Comparison of ENCODE assay signal across 20 cellular contexts in genomic region chr4:112257098-112257497, GRCh38. TPM values are rescaled to one million over a fixed set of nuclear protein-coding genes. Genes with fewer than 3 reads are reported as not detected.
DNase-seq lines count a peak whose midpoint lies in the region; ATAC-seq and TF ChIP-seq lines count a peak whose summit lies in the region.
"Had no signal": no experiment of that assay in that cellular context is flagged by ENCODE, and none has a peak within 500 bp of the region (broad histone marks: within the 10 kb centered on the region; RNA-seq: fewer than 3 reads in every experiment).

No MANE protein-coding gene starts in this region.

- no peak for TF ChIP-seq POLR2A in IMR-90 (IDR thresholded peaks at IDR 0.05; ENCODE audit: low read depth, low read length)

- H3K4me3 Mint-ChIP-seq in type B pancreatic cell (no peak overlapping the region), chondrocyte (ENCODE audit: unreplicated experiment) (no peak overlapping the region)
- H3K4me3 Mint-ChIP-seq: B cell; CD8-positive, alpha-beta T cell; HFFc6; IgD-negative memory B cell had no signal

- H3K79me1 ChIP-seq in IMR-90 (ENCODE audit: low read depth in 1 of 2, low read length in 2 of 2): no peaks in the 10 kb centered on the region; a peak in 1 of 4 replicates

- ATAC-seq in IMR-90 (ENCODE audit: low read depth) (peak; percentile 88), left lobe of liver (peak; percentile 26)
- ATAC-seq: CD8-positive, alpha-beta T cell; HCT116 had no signal

- no peaks in the 10 kb centered on the region for H3K27me3 ChIP-seq in IMR-90 (ENCODE audit: control insufficient read depth, insufficient read depth, low read length)
- H3K27me3 ChIP-seq: BLaER1 treated with 17β-estradiol and CSF1 and Interleukin-3, amounts not matched to agents 10 nM and 100 nM had no signal

- peaks cover 7% of the 10 kb centered on the region; the same call in 1 of the 2 replicates for H3K36me3 ChIP-seq in IMR-90 (ENCODE audit: control insufficient read depth, insufficient read depth, low read length)

- H3K14ac ChIP-seq in IMR-90 (replicated peaks; ENCODE audit: low read depth, low read length): no peak overlapping the region

- H3K23ac ChIP-seq in IMR-90 (ENCODE audit: low read depth, low read length): no peak overlapping the region

- H3K4me1 Mint-ChIP-seq in type B pancreatic cell (ENCODE audit: unreplicated experiment): no peaks in the 10 kb centered on the region
- peaks cover 5% of the 10 kb centered on the region for H3K4me1 Mint-ChIP-seq in chondrocyte (ENCODE audit: low read depth)

- dilution Hi-C loops in IMR-90 (cut with HindIII; ENCODE audit: low sequenced_read_pairs, unreplicated experiment): no loop called here

- H2BK5ac ChIP-seq in IMR-90 (ENCODE audit: low read depth, low read length, poor library complexity, severe bottlenecking): no peak overlapping the region

- no CpG with 5 or more reads among the region's 2 CpGs for WGBS in IMR-90 (ENCODE audit: extremely low coverage in 2 of 2, insufficient read length in 1 of 2), 2 experiments

- H3K27ac Mint-ChIP-seq in type B pancreatic cell (peak overlapping the region; percentile 35), chondrocyte (ENCODE audit: unreplicated experiment) (no peak overlapping the region)
- H3K27ac Mint-ChIP-seq: B cell; CD8-positive, alpha-beta T cell; HFFc6; IgD-negative memory B cell had no signal

- no peak overlapping the region for H4K5ac ChIP-seq in IMR-90 (ENCODE audit: low read depth, low read length)

- no peak overlapping the region for H2AFZ ChIP-seq in IMR-90 (replicated peaks; ENCODE audit: low read length, poor library complexity)

- no peak overlapping the region for H3K9ac ChIP-seq in IMR-90 (ENCODE audit: low read depth, low read length)
- H3K9ac ChIP-seq: BLaER1 treated with 17β-estradiol and CSF1 and Interleukin-3, amounts not matched to agents 10 nM and 100 nM had no signal

- H3K9me3 Mint-ChIP-seq in type B pancreatic cell (no peaks in the 10 kb centered on the region), chondrocyte (ENCODE audit: low read depth) (no peaks in the 10 kb centered on the region)
- H3K9me3 Mint-ChIP-seq: CD8-positive, alpha-beta T cell; HFFc6; IgD-negative memory B cell had no signal

- no peak overlapping the region for H2BK120ac ChIP-seq in IMR-90 (ENCODE audit: low read depth, low read length)

- H3K36me3 Mint-ChIP-seq in type B pancreatic cell (peaks cover 5% of the 10 kb centered on the region), chondrocyte (ENCODE audit: low read depth) (no peaks in the 10 kb centered on the region)
- H3K36me3 Mint-ChIP-seq: IgD-negative memory B cell had no signal

- H3K4ac ChIP-seq in IMR-90 (ENCODE audit: low read depth, low read length): no peak overlapping the region

- CTCF ChIA-PET in IMR-90 (lab: Yijun Ruan, JAX): interaction anchor here (1.4 kb wide), 1 partner anchor 10 kb away, joined by 5 read pairs; no protein-coding TSS in a partner anchor

- in situ Hi-C loops in IMR-90 (cut with MboI; ENCODE audit: low sequenced_read_pairs) (no loop called here), GM13977 (cut with MboI; ENCODE audit: low pct_unique_long_range_greater_than_20kb, low sequenced_read_pairs, unreplicated experiment) (no loop called here)

- H2AK9ac ChIP-seq in IMR-90 (replicated peaks; ENCODE audit: low read depth, low read length, poor library complexity): no peak overlapping the region

- H2BK20ac ChIP-seq in IMR-90 (ENCODE audit: low read depth, low read length): no peak overlapping the region

- no peaks in the 10 kb centered on the region for H3K9me1 ChIP-seq in IMR-90 (ENCODE audit: insufficient read depth, low read length)

- no peaks in the 10 kb centered on the region for H3K9me3 ChIP-seq in IMR-90 (ENCODE audit: control insufficient read depth, insufficient read depth, low read length)
- H3K9me3 ChIP-seq: BLaER1 treated with 17β-estradiol and CSF1 and Interleukin-3, amounts not matched to agents 10 nM and 100 nM had no signal

- DNase-seq in IMR-90 (no peak), NCI-H526 treated with DMSO at 0.1 percent for 48 hours (lab: John Stamatoyannopoulos, UW) (peak; percentile 23), left lobe of liver (ENCODE audit: low spot score) (no peak), type B pancreatic cell (ENCODE audit: extremely low spot score, unreplicated experiment) (no peak), GM13977 (ENCODE audit: low spot score) (no peak), chondrocyte (ENCODE audit: low spot score) (no peak), AG08395 (ENCODE audit: low spot score) (no peak)
- DNase-seq: 8988T; Calu3; CD8-positive, alpha-beta T cell; DMS79 treated with DMSO at 0.1 percent for 48 hours; GF-D8; GOT3; H7; HFFc6 had no signal

- no peaks in the 10 kb centered on the region for H4K20me1 ChIP-seq in IMR-90 (ENCODE audit: insufficient read depth, low read length)

- no peak overlapping the region for H4K8ac ChIP-seq in IMR-90 (ENCODE audit: low read depth in 2 of 2, low read length in 2 of 2)

- no peak for TF ChIP-seq RAD21 in IMR-90 (IDR thresholded peaks at IDR 0.05; ENCODE audit: low read length)

- H3K27ac ChIP-seq in IMR-90 (ENCODE audit: insufficient read depth, low read length): no peak overlapping the region
- H3K27ac ChIP-seq: BLaER1 treated with 17β-estradiol and CSF1 and Interleukin-3, amounts not matched to agents 10 nM and 100 nM; HL-60 had no signal

- no peak overlapping the region for H4K91ac ChIP-seq in IMR-90 (ENCODE audit: insufficient read depth, low read depth, low read length)

- intact Hi-C loops in IMR-90 (cut with micrococcal nuclease): no loop called here

- no peak overlapping the region for H3K4me2 ChIP-seq in IMR-90 (ENCODE audit: low read depth, low read length)
- H3K4me2 ChIP-seq: BLaER1 treated with 17β-estradiol and CSF1 and Interleukin-3, amounts not matched to agents 10 nM and 100 nM had no signal

- POLR2A ChIA-PET in IMR-90 (lab: Charles Lee; ENCODE audit: unreplicated experiment): no interaction called here

- TF ChIP-seq CTCF in IMR-90 (conservative IDR thresholded peaks at IDR 0.05; ENCODE audit: low read depth, low read length): no peak
- TF ChIP-seq CTCF in type B pancreatic cell (conservative IDR thresholded peaks at IDR 0.05): no peak
- TF ChIP-seq CTCF in GM13977 (IDR thresholded peaks at IDR 0.05; ENCODE audit: extremely low read depth, insufficient read depth, missing control alignments): no peak
- TF ChIP-seq CTCF in chondrocyte (IDR thresholded peaks at IDR 0.05): no peak

- no peaks in the 10 kb centered on the region for H3K27me3 Mint-ChIP-seq in type B pancreatic cell
- no peaks in the 10 kb centered on the region for H3K27me3 Mint-ChIP-seq in chondrocyte (ENCODE audit: low read depth)
- H3K27me3 Mint-ChIP-seq: B cell, IgD-negative memory B cell had no signal

- no peaks in the 10 kb centered on the region; the same call in 1 of the 2 replicates for H3K4me1 ChIP-seq in IMR-90 (ENCODE audit: control insufficient read depth, insufficient read depth, low read length)

- BruUV-seq in IMR-90 (replicated peaks; lab: Mats Ljungman, UMichigan): no TSS peak

- no peak overlapping the region for H3K56ac ChIP-seq in IMR-90 (ENCODE audit: extremely low read depth, insufficient read depth, low read length)

- H3K4me3 ChIP-seq in IMR-90 (ENCODE audit: insufficient read depth, low read depth, low read length): no peak overlapping the region
- H3K4me3 ChIP-seq: BLaER1 treated with 17β-estradiol and CSF1 and Interleukin-3, amounts not matched to agents 10 nM and 100 nM had no signal

- no peak overlapping the region for H2BK15ac ChIP-seq in IMR-90 (ENCODE audit: low read depth, low read length)

- no peak overlapping the region for H3K18ac ChIP-seq in IMR-90 (ENCODE audit: low read depth, low read length)

- no peak overlapping the region for H2AK5ac ChIP-seq in IMR-90 (ENCODE audit: low read depth, low read length)

TF ChIP-seq in IMR-90, 13 proteins besides CTCF, POLR2A, EP300 and RAD21 (continues in another document):
- TF ChIP-seq MAFK (IDR thresholded peaks at IDR 0.05; ENCODE audit: low read depth, low read length) (no peak), USF2 (IDR thresholded peaks at IDR 0.05; ENCODE audit: low read depth, low read length) (no peak), MAZ (IDR thresholded peaks at IDR 0.05; ENCODE audit: borderline replicate concordance, low read depth, low read length) (no peak)

RNA-seq across cellular contexts. Expression of gene AP1AR, which starts 25.5 kb away (rescaled TPM):
- total RNA-seq in IMR-90 (2012; rRNA removed): 4.7 and 8.3 TPM in 2 replicates
- polyA plus RNA-seq in IMR-90 (2012; rRNA removed): 3.3 and 4.0 TPM in 2 replicates
- 3.6 and 3.8 TPM in 2 replicates for polyA plus RNA-seq in IMR-90 (2012; cell fraction: cytosol; rRNA removed)
- polyA plus RNA-seq in IMR-90 (2012; cell fraction: nucleus; rRNA removed; ENCODE audit: low replicate concordance): 3.3 and 5.4 TPM in 2 replicates
- 13.4 TPM for total RNA-seq in left lobe of liver
- total RNA-seq in type B pancreatic cell (ENCODE audit: low replicate concordance): 14.5 and 18.9 TPM in 2 replicates
- total RNA-seq in chondrocyte: 12.6 to 15.0 TPM (median 14.5 TPM) in 3 replicates

RNA-seq across cellular contexts. Expression of gene TIFA, which starts 28.6 kb away (rescaled TPM):
- total RNA-seq in IMR-90 (2012; rRNA removed): 2.5 and 3.6 TPM in 2 replicates
- 2.5 and 3.7 TPM in 2 replicates for polyA plus RNA-seq in IMR-90 (2012; rRNA removed)
- 0.55 and 0.65 TPM in 2 replicates for polyA plus RNA-seq in IMR-90 (2012; cell fraction: cytosol; rRNA removed)
- 0.25 and 1.0 TPM in 2 replicates for polyA plus RNA-seq in IMR-90 (2012; cell fraction: nucleus; rRNA removed; ENCODE audit: low replicate concordance)
- 4.6 TPM for total RNA-seq in left lobe of liver
- 13.7 and 15.6 TPM in 2 replicates for total RNA-seq in type B pancreatic cell (ENCODE audit: low replicate concordance)
- total RNA-seq in chondrocyte: 3.2 to 3.9 TPM (median 3.8 TPM) in 3 replicates

RNA-seq across cellular contexts. Expression of gene ALPK1, which starts 40.1 kb away (rescaled TPM):
- 7.9 and 8.6 TPM in 2 replicates for total RNA-seq in IMR-90 (2012; rRNA removed)
- 2.8 and 3.3 TPM in 2 replicates for polyA plus RNA-seq in IMR-90 (2012; rRNA removed)
- polyA plus RNA-seq in IMR-90 (2012; cell fraction: cytosol; rRNA removed): 0.93 and 1.1 TPM in 2 replicates
- polyA plus RNA-seq in IMR-90 (2012; cell fraction: nucleus; rRNA removed; ENCODE audit: low replicate concordance): 2.7 and 11.5 TPM in 2 replicates
- 5.0 TPM for total RNA-seq in left lobe of liver
- total RNA-seq in type B pancreatic cell (ENCODE audit: low replicate concordance): 6.7 and 9.5 TPM in 2 replicates
- total RNA-seq in chondrocyte: 6.2 to 11.3 TPM (median 6.5 TPM) in 3 replicates
- total RNA-seq: H7 had no signal
